ENCODE assay signal across 8 cellular contexts in genomic region chr1:23557471-23558124, GRCh38. TPM values are rescaled to one million over a fixed set of nuclear protein-coding genes. Genes with fewer than 3 reads are reported as not detected.
DNase-seq lines count a peak whose midpoint lies in the region; ATAC-seq and TF ChIP-seq lines count a peak whose summit lies in the region.

No MANE protein-coding gene starts in this region.

- peaks cover 5% of the 10 kb centered on the region for H4K20me1 ChIP-seq in GM23338 (replicated peaks; ENCODE audit: insufficient read depth)

- no peak for TF ChIP-seq EP300 in gastroesophageal sphincter (IDR thresholded peaks at IDR 0.05)

- ATAC-seq in GM23338 = no peak
- no peak for ATAC-seq in gastroesophageal sphincter
- ATAC-seq in GM18505 (IDR thresholded peaks at IDR 0.05; ENCODE audit: unreplicated experiment) = no peak

- peaks cover 30% of the 10 kb centered on the region for H3K27me3 Mint-ChIP-seq in GM23338 (ENCODE audit: insufficient read depth, low read depth, poor library complexity)

- H3K9ac ChIP-seq in skeletal muscle tissue (ENCODE audit: low read depth in 1 of 3, low read length in 3 of 3) = peak overlapping the region; percentile 92 to 96 (median 95)

- H3K9me3 Mint-ChIP-seq in GM23338 = no peaks in the 10 kb centered on the region; the same call in 2 of the 3 replicates

- H3K27ac ChIP-seq in GM23338 (ENCODE audit: low read depth) (peak overlapping the region; percentile 87), VCaP (peak overlapping the region; percentile 95), gastroesophageal sphincter (peak overlapping the region; percentile 94 to 98 (median 97)), skeletal muscle tissue (ENCODE audit: low read depth, low read length) (peak overlapping the region; percentile 96)

- peak overlapping the region; percentile 93 for H3K4me2 ChIP-seq in GM23338

- H3K27me3 ChIP-seq in GM23338 (ENCODE audit: insufficient read depth) = peaks cover 52% of the 10 kb centered on the region
- no peaks in the 10 kb centered on the region for H3K27me3 ChIP-seq in gastroesophageal sphincter
- no peaks in the 10 kb centered on the region for H3K27me3 ChIP-seq in skeletal muscle tissue (ENCODE audit: control insufficient read depth in 3 of 3, insufficient read depth in 3 of 3, low read length in 3 of 3)

- peak overlapping the region; percentile 86 for H3K4me3 Mint-ChIP-seq in GM23338

- no peaks in the 10 kb centered on the region for H3K9me2 ChIP-seq in GM23338 (ENCODE audit: insufficient read depth)

- no peak overlapping the region for H2AFZ ChIP-seq in GM23338

- H3K9me3 ChIP-seq in gastroesophageal sphincter = no peaks in the 10 kb centered on the region
- H3K9me3 ChIP-seq in skeletal muscle tissue (ENCODE audit: control insufficient read depth in 3 of 3, low read length in 3 of 3) = no peaks in the 10 kb centered on the region

- peaks cover 50% of the 10 kb centered on the region for H3K4me1 ChIP-seq in GM23338 (ENCODE audit: insufficient read depth)
- H3K4me1 ChIP-seq in gastroesophageal sphincter = peaks cover 18 to 85% (median 30%) of the 10 kb centered on the region in 3 donors
- H3K4me1 ChIP-seq in skeletal muscle tissue (ENCODE audit: control insufficient read depth in 3 of 3, insufficient read depth in 3 of 3, low read length in 3 of 3) = peaks cover 68 to 78% (median 75%) of the 10 kb centered on the region in 3 donors

- peaks cover 72% of the 10 kb centered on the region for H3K4me1 Mint-ChIP-seq in GM23338

- DNase-seq in GM23338 (ENCODE audit: low spot score) = no peak
- DNase-seq in inferior parietal cortex (ENCODE audit: extremely low spot score) = no peak
- no peak for DNase-seq in AG20443 (ENCODE audit: low spot score)
- no peak for DNase-seq in stimulated activated CD4-positive, alpha-beta T cell treated with anti-CD3 and anti-CD28 coated beads, Interleukin-2, amount 100 ng/mL, for 48 hours

- H3K36me3 Mint-ChIP-seq in GM23338 (ENCODE audit: low read depth) = peaks cover 25% of the 10 kb centered on the region

- peak overlapping the region; percentile 87 for H3K4me3 ChIP-seq in GM23338
- peak overlapping the region; percentile 72 to 88 for H3K4me3 ChIP-seq in gastroesophageal sphincter
- peak overlapping the region; percentile 87 to 98 (median 96) for H3K4me3 ChIP-seq in skeletal muscle tissue (ENCODE audit: low read length in 3 of 3)

- H3K79me2 ChIP-seq in GM23338 (replicated peaks; ENCODE audit: insufficient read depth) = peaks cover 19% of the 10 kb centered on the region

- peaks cover 4% of the 10 kb centered on the region; the same call in 1 of the 2 replicates for H3K36me3 ChIP-seq in GM23338 (ENCODE audit: insufficient read depth)
- H3K36me3 ChIP-seq in gastroesophageal sphincter = peaks cover 0 to 11% of the 10 kb centered on the region in 2 donors
- H3K36me3 ChIP-seq in skeletal muscle tissue (ENCODE audit: control insufficient read depth in 3 of 3, insufficient read depth in 3 of 3, low read length in 3 of 3) = peaks cover 0 to 22% (median 5%) of the 10 kb centered on the region in 3 donors

- peak overlapping the region; percentile 97 for H3K27ac Mint-ChIP-seq in GM23338

- WGBS in gastroesophageal sphincter (ENCODE audit: low coverage in 1 of 2), 2 donors = 57 to 59% methylated on average over 5 to 8 of the region's 8 CpGs

- TF ChIP-seq CTCF in GM23338 (conservative IDR thresholded peaks at IDR 0.05; ENCODE audit: low read depth in 2 of 2) (no peak), VCaP (conservative IDR thresholded peaks at IDR 0.05) (no peak), gastroesophageal sphincter (IDR thresholded peaks at IDR 0.05) (no peak)

- H3F3A ChIP-seq in GM23338 (replicated peaks; ENCODE audit: low read depth) = peaks cover 31% of the 10 kb centered on the region

- TF ChIP-seq POLR2A in gastroesophageal sphincter (IDR thresholded peaks at IDR 0.05) (no peak), GM18505 (IDR thresholded peaks at IDR 0.05; ENCODE audit: borderline replicate concordance, extremely low read depth, insufficient read depth, insufficient read length) (no peak)

TF ChIP-seq in GM23338, 12 proteins besides CTCF, POLR2A, EP300 and RAD21 (continues in another document):
- TF ChIP-seq, protein P1, sequence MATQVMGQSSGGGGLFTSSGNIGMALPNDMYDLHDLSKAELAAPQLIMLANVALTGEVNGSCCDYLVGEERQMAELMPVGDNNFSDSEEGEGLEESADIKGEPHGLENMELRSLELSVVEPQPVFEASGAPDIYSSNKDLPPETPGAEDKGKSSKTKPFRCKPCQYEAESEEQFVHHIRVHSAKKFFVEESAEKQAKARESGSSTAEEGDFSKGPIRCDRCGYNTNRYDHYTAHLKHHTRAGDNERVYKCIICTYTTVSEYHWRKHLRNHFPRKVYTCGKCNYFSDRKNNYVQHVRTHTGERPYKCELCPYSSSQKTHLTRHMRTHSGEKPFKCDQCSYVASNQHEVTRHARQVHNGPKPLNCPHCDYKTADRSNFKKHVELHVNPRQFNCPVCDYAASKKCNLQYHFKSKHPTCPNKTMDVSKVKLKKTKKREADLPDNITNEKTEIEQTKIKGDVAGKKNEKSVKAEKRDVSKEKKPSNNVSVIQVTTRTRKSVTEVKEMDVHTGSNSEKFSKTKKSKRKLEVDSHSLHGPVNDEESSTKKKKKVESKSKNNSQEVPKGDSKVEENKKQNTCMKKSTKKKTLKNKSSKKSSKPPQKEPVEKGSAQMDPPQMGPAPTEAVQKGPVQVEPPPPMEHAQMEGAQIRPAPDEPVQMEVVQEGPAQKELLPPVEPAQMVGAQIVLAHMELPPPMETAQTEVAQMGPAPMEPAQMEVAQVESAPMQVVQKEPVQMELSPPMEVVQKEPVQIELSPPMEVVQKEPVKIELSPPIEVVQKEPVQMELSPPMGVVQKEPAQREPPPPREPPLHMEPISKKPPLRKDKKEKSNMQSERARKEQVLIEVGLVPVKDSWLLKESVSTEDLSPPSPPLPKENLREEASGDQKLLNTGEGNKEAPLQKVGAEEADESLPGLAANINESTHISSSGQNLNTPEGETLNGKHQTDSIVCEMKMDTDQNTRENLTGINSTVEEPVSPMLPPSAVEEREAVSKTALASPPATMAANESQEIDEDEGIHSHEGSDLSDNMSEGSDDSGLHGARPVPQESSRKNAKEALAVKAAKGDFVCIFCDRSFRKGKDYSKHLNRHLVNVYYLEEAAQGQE (IDR thresholded peaks at IDR 0.05; ENCODE audit: unreplicated experiment) = no peak

RNA-seq across cellular contexts. Expression of gene ID3, which starts 1.7 kb away (rescaled TPM):
- 153 and 164 TPM in 2 replicates for total RNA-seq in GM23338 (2014; rRNA removed; shearing (Covaris generic))
- polyA plus RNA-seq in GM23338 (2016; fragmentation: Nextera tagmentation; extraction: Ambion mirVana) = 330 and 345 TPM in 2 replicates
- total RNA-seq in gastroesophageal sphincter = 100 to 1,000 TPM; 144 to 270 (median 221) TPM
- total RNA-seq in skeletal muscle tissue = 120 TPM

RNA-seq across cellular contexts. Expression of gene E2F2, which starts 26.6 kb away (rescaled TPM):
- total RNA-seq in GM23338 (2014; rRNA removed; shearing (Covaris generic)) = 2.6 and 3.4 TPM in 2 replicates
- 0.78 and 1.6 TPM in 2 replicates for polyA plus RNA-seq in GM23338 (2016; fragmentation: Nextera tagmentation; extraction: Ambion mirVana)
- under 1 TPM in 2 of 4 donors, not detected in 2; 0.08 to 0.17 TPM for total RNA-seq in gastroesophageal sphincter
- total RNA-seq in skeletal muscle tissue = 5.7 TPM
